Comparison of ENCODE assay signal across 7 cellular contexts in genomic region chrX:153744210-153745066, GRCh38. TPM values are rescaled to one million over a fixed set of nuclear protein-coding genes. Genes with fewer than 3 reads are reported as not detected.
A peak's percentile ranks its signal among the peaks of the same experiment; 100 is the strongest.
DNase-seq lines count a peak whose midpoint lies in the region; ATAC-seq and TF ChIP-seq lines count a peak whose summit lies in the region.
"Had no signal": no experiment of that assay in that cellular context is flagged by ENCODE, and none has a peak within 500 bp of the region (broad histone marks: within the 10 kb centered on the region; RNA-seq: fewer than 3 reads in every experiment).

No MANE protein-coding gene starts in this region.

- H3K36me3 ChIP-seq in thoracic aorta: peaks cover 3% of the 10 kb centered on the region

- TF ChIP-seq CTCF in epithelial cell of proximal tubule (conservative IDR thresholded peaks at IDR 0.05; ENCODE audit: low read depth, low read length) (peak; percentile 34), thoracic aorta (IDR thresholded peaks at IDR 0.05) (no peak)

- H3K36me3 Mint-ChIP-seq in activated CD4-positive, alpha-beta T cell treated with anti-CD3 and anti-CD28 coated beads for 36 hours (ENCODE audit: low read depth): no peaks in the 10 kb centered on the region

- peaks cover 0 to 5% of the 10 kb centered on the region in 2 donors for H3K4me1 ChIP-seq in thoracic aorta (ENCODE audit: control insufficient read depth in 1 of 2, low read depth in 2 of 2)

- no peaks in the 10 kb centered on the region for H3K27me3 ChIP-seq in thoracic aorta (replicated peaks; ENCODE audit: insufficient read depth)

- H3K27ac Mint-ChIP-seq in activated CD4-positive, alpha-beta T cell treated with anti-CD3 and anti-CD28 coated beads for 36 hours: no peak overlapping the region

- no peak for ATAC-seq in activated CD4-positive, alpha-beta T cell treated with anti-CD3 and anti-CD28 coated beads for 36 hours
- no peak for ATAC-seq in thoracic aorta (ENCODE audit: insufficient number of reproducible peaks, low FRiP score, low read depth)
- no peak for ATAC-seq in GM19455 (IDR thresholded peaks at IDR 0.05; ENCODE audit: unreplicated experiment)

- no peaks in the 10 kb centered on the region for H3K9me3 Mint-ChIP-seq in activated CD4-positive, alpha-beta T cell treated with anti-CD3 and anti-CD28 coated beads for 36 hours (ENCODE audit: low read depth)

- peak; percentile 42 for DNase-seq in activated CD4-positive, alpha-beta T cell treated with anti-CD3 and anti-CD28 coated beads for 36 hours
- DNase-seq in activated CD4-positive, alpha-beta T cell treated with anti-CD3 and anti-CD28 coated beads, Interleukin-2, amount 50 U/mL, for 1 hour: no peak
- no peak for DNase-seq in epithelial cell of proximal tubule (ENCODE audit: low read depth)
- DNase-seq in thoracic aorta (ENCODE audit: low spot score): no peak
- no peak for DNase-seq in NCI-H446 (lab: John Stamatoyannopoulos, UW)
- DNase-seq: stimulated activated CD4-positive, alpha-beta T cell treated with anti-CD3 and anti-CD28 coated beads, Interleukin-4, amount 100 ng/mL, for 24 hours had no signal

- H3K4me1 Mint-ChIP-seq in activated CD4-positive, alpha-beta T cell treated with anti-CD3 and anti-CD28 coated beads for 36 hours: peaks cover 18% of the 10 kb centered on the region

- no peaks in the 10 kb centered on the region for H3K9me3 ChIP-seq in thoracic aorta

- H3K4me3 ChIP-seq in epithelial cell of proximal tubule (ENCODE audit: low read depth, low read length) (no peak overlapping the region), thoracic aorta (peak overlapping the region; percentile 62)

- intact Hi-C loops in activated CD4-positive, alpha-beta T cell treated with anti-CD3 and anti-CD28 coated beads for 36 hours (cut with DNase I, micrococcal nuclease): no loop called here

- peak overlapping the region; percentile 84 to 88 for H3K27ac ChIP-seq in thoracic aorta

- POLR2A ChIA-PET in activated CD4-positive, alpha-beta T cell treated with anti-CD3 and anti-CD28 coated beads for 36 hours (lab: Charles Lee): no interaction called here

- peaks cover 5% of the 10 kb centered on the region for H3K27me3 Mint-ChIP-seq in activated CD4-positive, alpha-beta T cell treated with anti-CD3 and anti-CD28 coated beads for 36 hours

- CTCF ChIA-PET in activated CD4-positive, alpha-beta T cell treated with anti-CD3 and anti-CD28 coated beads for 36 hours (lab: Charles Lee): interaction anchor here (0.6 kb wide), 1 partner anchor 163 kb away, joined by 3 read pairs; no protein-coding TSS in a partner anchor

- no peak overlapping the region for H3K4me3 Mint-ChIP-seq in activated CD4-positive, alpha-beta T cell treated with anti-CD3 and anti-CD28 coated beads for 36 hours

RNA-seq across cellular contexts. Expression of gene PLXNB3, which starts 19.6 kb away (rescaled TPM):
- 1 to 10 TPM; 1.6 to 2.4 TPM for total RNA-seq in activated CD4-positive, alpha-beta T cell treated with anti-CD3 and anti-CD28 coated beads for 36 hours
- total RNA-seq in epithelial cell of proximal tubule (2.9 and 7.4 TPM in 2 replicates), thoracic aorta (10 to 100 TPM; 40.8 to 52.2 TPM)

RNA-seq across cellular contexts. Expression of gene ABCD1, which starts 19.8 kb away (rescaled TPM):
- 1 to 10 TPM; 4.5 to 4.8 TPM for total RNA-seq in activated CD4-positive, alpha-beta T cell treated with anti-CD3 and anti-CD28 coated beads for 36 hours
- total RNA-seq in epithelial cell of proximal tubule (8.2 and 12.6 TPM in 2 replicates), thoracic aorta (10 to 100 TPM; 24.3 to 40.6 TPM)

RNA-seq across cellular contexts. Expression of gene BCAP31, which starts 20.3 kb away (rescaled TPM):
- total RNA-seq in activated CD4-positive, alpha-beta T cell treated with anti-CD3 and anti-CD28 coated beads for 36 hours: 100 to 1,000 TPM in 1 of 2 experiments, 10 to 100 TPM in 1; 78.0 to 106 TPM
- 155 and 163 TPM in 2 replicates for total RNA-seq in epithelial cell of proximal tubule
- 100 to 1,000 TPM in 1 of 2 donors, 10 to 100 TPM in 1; 82.7 to 104 TPM for total RNA-seq in thoracic aorta

RNA-seq across cellular contexts. Expression of gene SRPK3, which starts 36.4 kb away (rescaled TPM):
- total RNA-seq in activated CD4-positive, alpha-beta T cell treated with anti-CD3 and anti-CD28 coated beads for 36 hours: not detected
- total RNA-seq in epithelial cell of proximal tubule: 0.17 TPM in 1 of 2 replicates, not detected in the other
- 1 to 10 TPM; 4.9 to 9.5 TPM for total RNA-seq in thoracic aorta

RNA-seq across cellular contexts. Expression of gene IDH3G, which starts 49.7 kb away (rescaled TPM):
- 10 to 100 TPM; 48.8 to 62.4 TPM for total RNA-seq in activated CD4-positive, alpha-beta T cell treated with anti-CD3 and anti-CD28 coated beads for 36 hours
- total RNA-seq in epithelial cell of proximal tubule: 62.2 and 91.4 TPM in 2 replicates
- 10 to 100 TPM; 70.9 to 91.9 TPM for total RNA-seq in thoracic aorta
